ENCODE assay signal across 32 cellular contexts in genomic region chr14:97162621-97163020, GRCh38.
"Had no signal": no experiment of that assay in that cellular context is flagged by ENCODE, and none has a peak within 500 bp of the region (broad histone marks: within the 10 kb centered on the region; RNA-seq: fewer than 3 reads in every experiment).

No MANE protein-coding gene starts in this region.

- H3K4me1 Mint-ChIP-seq: immature natural killer cell; naive B cell; natural killer cell; nephron progenitor cell; stimulated activated naive B cell treated with anti-CD40 and anti-IgM and Interleukin-4, amounts not matched to agents 10 μg/mL and 1 μg/mL and 100 μg/mL, for 72 hours had no signal

- H3K27ac ChIP-seq: left lung, lower lobe of right lung, neural progenitor cell, neutrophil, parathyroid adenoma, psoas muscle, right atrium auricular region, skin epidermis, stomach, testis, thyroid gland, transverse colon, upper lobe of left lung, vagina had no signal

- H3K4me1 ChIP-seq: left lung, lower lobe of right lung, neural progenitor cell, parathyroid adenoma, psoas muscle, right atrium auricular region, stomach, testis, thyroid gland, transverse colon, upper lobe of left lung, vagina had no signal

- H3K36me3 ChIP-seq: left lung, lower lobe of right lung, neural progenitor cell, neutrophil, right atrium auricular region, stomach, thyroid gland, transverse colon, upper lobe of left lung, vagina had no signal

- H3K9ac ChIP-seq: neural progenitor cell, parathyroid adenoma had no signal

- H3K79me2 ChIP-seq: parathyroid adenoma had no signal

- H3K4me2 ChIP-seq: neural progenitor cell had no signal

- H3K4me3 Mint-ChIP-seq: immature natural killer cell; naive B cell; natural killer cell; nephron progenitor cell; neural progenitor cell; stimulated activated naive B cell treated with anti-CD40 and anti-IgM and Interleukin-4, amounts not matched to agents 10 μg/mL and 1 μg/mL and 100 μg/mL, for 72 hours had no signal

- DNase-seq: hypothalamus; immature natural killer cell; kidney; left colon; left lung; lower lobe of right lung; mammary epithelial cell; mesenchymal stem cell; naive B cell; natural killer cell; nephron progenitor cell; occipital lobe; psoas muscle; stimulated activated CD4-positive, alpha-beta T cell treated with anti-CD3 and anti-CD28 coated beads, Interleukin-12 subunit alpha, Interleukin-12 subunit beta, amount 100 ng/mL, for 4 hours; stimulated activated CD4-positive, alpha-beta T cell treated with anti-CD3 and anti-CD28 coated beads, Interleukin-15, amount 100 ng/mL, for 24 hours; stimulated activated CD4-positive, alpha-beta T cell treated with anti-CD3 and anti-CD28 coated beads, Interleukin-2, amount 100 ng/mL, for 24 hours; stimulated activated CD4-positive, alpha-beta T cell treated with anti-CD3 and anti-CD28 coated beads, Interleukin-4, amount 100 ng/mL, for 1 hour; stimulated activated naive B cell treated with anti-CD40 and anti-IgM and Interleukin-4, amounts not matched to agents 10 μg/mL and 1 μg/mL and 100 μg/mL, for 72 hours; stimulated activated naive CD8-positive, alpha-beta T cell treated with anti-CD3 and anti-CD28 coated beads, Interleukin-15, Interleukin-2, amounts not matched to agents 100 U/mL and 50 U/mL, for 24 hours; stomach; testis; thyroid gland; transverse colon had no signal

- H3K27me3 ChIP-seq: neural progenitor cell, neutrophil, right atrium auricular region, testis, thyroid gland, transverse colon, upper lobe of left lung, vagina had no signal

- H3K9me3 ChIP-seq: lower lobe of right lung, neutrophil, psoas muscle, right atrium auricular region, testis, thyroid gland, transverse colon, upper lobe of left lung, vagina had no signal

- H3K36me3 Mint-ChIP-seq: natural killer cell, neural progenitor cell had no signal

- H2AFZ ChIP-seq: neural progenitor cell, parathyroid adenoma had no signal

- FAIRE-seq: islet of Langerhans, kidney had no signal

- H3K4me3 ChIP-seq: left lung, lower lobe of right lung, neural progenitor cell, psoas muscle, right atrium auricular region, skin epidermis, stomach, testis, thyroid gland, transverse colon, upper lobe of left lung, vagina had no signal

- H3K27ac Mint-ChIP-seq: immature natural killer cell; natural killer cell; neural progenitor cell; stimulated activated naive B cell treated with anti-CD40 and anti-IgM and Interleukin-4, amounts not matched to agents 10 μg/mL and 1 μg/mL and 100 μg/mL, for 72 hours had no signal

- ATAC-seq: left colon; left lung; lower lobe of right lung; natural killer cell; psoas muscle; sciatic nerve; stimulated activated naive B cell treated with anti-CD40 and anti-IgM and Interleukin-4, amounts not matched to agents 10 μg/mL and 1 μg/mL and 100 μg/mL, for 72 hours; stimulated activated naive CD8-positive, alpha-beta T cell treated with anti-CD3 and anti-CD28 coated beads, Interleukin-15, Interleukin-2, amounts not matched to agents 100 U/mL and 50 U/mL, for 24 hours had no signal
